Comparison of ENCODE assay signal across 1 cellular context in the genomic region with DNA sequence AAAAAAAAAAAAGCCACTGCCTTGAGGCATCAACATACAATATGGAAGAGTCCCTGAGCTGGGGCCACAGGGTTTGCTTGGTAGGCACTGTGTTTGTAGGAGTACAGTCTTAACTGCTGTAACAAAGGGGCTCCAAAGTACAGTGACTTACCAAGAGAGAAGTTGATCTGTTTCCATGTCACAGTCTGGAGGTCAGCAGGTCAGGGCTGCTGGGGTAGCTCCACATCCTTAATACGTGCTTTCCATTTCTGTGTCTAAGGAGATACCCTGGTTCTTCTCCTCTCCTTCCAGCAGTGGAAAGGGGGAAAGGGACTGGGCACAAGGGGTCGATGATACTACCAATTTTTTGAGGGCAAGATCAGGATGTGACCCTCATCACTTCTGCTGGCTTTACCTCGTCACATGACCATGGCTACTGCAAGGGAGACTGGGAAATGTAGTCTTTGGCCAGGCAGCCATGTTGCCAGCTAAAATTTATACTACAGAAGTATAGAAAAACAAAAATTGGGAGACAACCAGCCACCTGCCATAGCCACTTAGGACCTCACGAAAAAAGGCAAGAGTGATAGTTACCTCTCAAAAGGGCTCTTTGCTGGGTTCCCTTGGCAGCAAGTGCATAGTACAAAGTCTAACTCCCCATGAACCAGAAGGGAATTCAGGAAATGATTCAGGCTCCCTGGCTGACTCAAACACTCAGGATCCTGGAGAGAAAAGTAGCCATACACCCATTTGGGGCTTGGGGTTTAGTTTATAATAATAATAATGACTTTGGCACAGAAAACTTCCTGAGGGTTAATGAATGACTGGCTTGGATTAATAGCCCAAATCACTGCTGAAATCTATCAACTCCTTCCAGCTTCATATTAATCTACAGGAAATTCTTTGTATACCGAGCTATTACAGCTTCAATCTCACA.
A peak's percentile ranks its signal among the peaks of the same experiment; 100 is the strongest.
TF ChIP-seq lines count a peak whose summit lies in the region.

No MANE protein-coding gene starts in this region.

TF ChIP-seq in HepG2, 621 proteins besides CTCF, POLR2A, EP300 and RAD21 (continues in another document):
- peak; percentile 86 for TF ChIP-seq NR2F6 (IDR thresholded peaks at IDR 0.05)
- peak; percentile 76 for TF ChIP-seq NR2F6 (CRISPR knock-in tag; IDR thresholded peaks at IDR 0.05)
- TF ChIP-seq, protein P1, sequence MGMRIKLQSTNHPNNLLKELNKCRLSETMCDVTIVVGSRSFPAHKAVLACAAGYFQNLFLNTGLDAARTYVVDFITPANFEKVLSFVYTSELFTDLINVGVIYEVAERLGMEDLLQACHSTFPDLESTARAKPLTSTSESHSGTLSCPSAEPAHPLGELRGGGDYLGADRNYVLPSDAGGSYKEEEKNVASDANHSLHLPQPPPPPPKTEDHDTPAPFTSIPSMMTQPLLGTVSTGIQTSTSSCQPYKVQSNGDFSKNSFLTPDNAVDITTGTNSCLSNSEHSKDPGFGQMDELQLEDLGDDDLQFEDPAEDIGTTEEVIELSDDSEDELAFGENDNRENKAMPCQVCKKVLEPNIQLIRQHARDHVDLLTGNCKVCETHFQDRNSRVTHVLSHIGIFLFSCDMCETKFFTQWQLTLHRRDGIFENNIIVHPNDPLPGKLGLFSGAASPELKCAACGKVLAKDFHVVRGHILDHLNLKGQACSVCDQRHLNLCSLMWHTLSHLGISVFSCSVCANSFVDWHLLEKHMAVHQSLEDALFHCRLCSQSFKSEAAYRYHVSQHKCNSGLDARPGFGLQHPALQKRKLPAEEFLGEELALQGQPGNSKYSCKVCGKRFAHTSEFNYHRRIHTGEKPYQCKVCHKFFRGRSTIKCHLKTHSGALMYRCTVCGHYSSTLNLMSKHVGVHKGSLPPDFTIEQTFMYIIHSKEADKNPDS (CRISPR knock-in tag; IDR thresholded peaks at IDR 0.05) = no peak
- no peak for TF ChIP-seq RFX5 (IDR thresholded peaks at IDR 0.05; ENCODE audit: low read depth, low read length)
- TF ChIP-seq RAD51 (IDR thresholded peaks at IDR 0.05; ENCODE audit: borderline replicate concordance) = peak; percentile 42; the same call in 1 of the 2 replicates
- no peak for TF ChIP-seq ZNF678 (CRISPR knock-in tag; IDR thresholded peaks at IDR 0.05)
- no peak for TF ChIP-seq SNRNP70 (IDR thresholded peaks at IDR 0.05; ENCODE audit: low read depth, low read length)
- TF ChIP-seq ZNF282 (IDR thresholded peaks at IDR 0.05; ENCODE audit: partially characterized antibody) = no peak
- TF ChIP-seq FOXA3 (CRISPR knock-in tag; IDR thresholded peaks at IDR 0.05) = no peak
- no peak for TF ChIP-seq ZNF614 (CRISPR knock-in tag; IDR thresholded peaks at IDR 0.05; ENCODE audit: borderline replicate concordance)
- TF ChIP-seq ONECUT2 (CRISPR knock-in tag; IDR thresholded peaks at IDR 0.05) = no peak
- TF ChIP-seq HNF4A (CRISPR knock-in tag; IDR thresholded peaks at IDR 0.05) = peak; percentile 55; the same call in 1 of the 2 replicates
- no peak for TF ChIP-seq MIER2 (CRISPR knock-in tag; IDR thresholded peaks at IDR 0.05)
- TF ChIP-seq, protein P2, sequence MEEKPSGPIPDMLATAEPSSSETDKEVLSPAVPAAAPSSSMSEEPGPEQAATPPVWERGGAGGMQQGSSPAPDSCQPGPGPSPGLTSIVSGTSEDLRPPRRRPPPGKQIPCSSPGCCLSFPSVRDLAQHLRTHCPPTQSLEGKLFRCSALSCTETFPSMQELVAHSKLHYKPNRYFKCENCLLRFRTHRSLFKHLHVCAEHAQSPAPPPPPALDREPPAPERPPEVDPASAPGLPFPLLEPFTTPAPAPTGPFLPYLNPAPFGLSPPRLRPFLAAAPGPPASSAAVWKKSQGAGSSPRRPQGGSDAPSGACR (CRISPR knock-in tag; IDR thresholded peaks at IDR 0.05) = no peak
- TF ChIP-seq KMT2B (CRISPR knock-in tag; IDR thresholded peaks at IDR 0.05) = no peak
- no peak for TF ChIP-seq KDM4B (CRISPR knock-in tag; IDR thresholded peaks at IDR 0.05)
- TF ChIP-seq MED8 (CRISPR knock-in tag; IDR thresholded peaks at IDR 0.05; ENCODE audit: insufficient replicate concordance) = no peak
- no peak for TF ChIP-seq ZNF747 (CRISPR knock-in tag; IDR thresholded peaks at IDR 0.05; ENCODE audit: borderline replicate concordance)
- TF ChIP-seq SPEN (CRISPR knock-in tag; IDR thresholded peaks at IDR 0.05; ENCODE audit: low read depth) = no peak
- TF ChIP-seq, protein P3, sequence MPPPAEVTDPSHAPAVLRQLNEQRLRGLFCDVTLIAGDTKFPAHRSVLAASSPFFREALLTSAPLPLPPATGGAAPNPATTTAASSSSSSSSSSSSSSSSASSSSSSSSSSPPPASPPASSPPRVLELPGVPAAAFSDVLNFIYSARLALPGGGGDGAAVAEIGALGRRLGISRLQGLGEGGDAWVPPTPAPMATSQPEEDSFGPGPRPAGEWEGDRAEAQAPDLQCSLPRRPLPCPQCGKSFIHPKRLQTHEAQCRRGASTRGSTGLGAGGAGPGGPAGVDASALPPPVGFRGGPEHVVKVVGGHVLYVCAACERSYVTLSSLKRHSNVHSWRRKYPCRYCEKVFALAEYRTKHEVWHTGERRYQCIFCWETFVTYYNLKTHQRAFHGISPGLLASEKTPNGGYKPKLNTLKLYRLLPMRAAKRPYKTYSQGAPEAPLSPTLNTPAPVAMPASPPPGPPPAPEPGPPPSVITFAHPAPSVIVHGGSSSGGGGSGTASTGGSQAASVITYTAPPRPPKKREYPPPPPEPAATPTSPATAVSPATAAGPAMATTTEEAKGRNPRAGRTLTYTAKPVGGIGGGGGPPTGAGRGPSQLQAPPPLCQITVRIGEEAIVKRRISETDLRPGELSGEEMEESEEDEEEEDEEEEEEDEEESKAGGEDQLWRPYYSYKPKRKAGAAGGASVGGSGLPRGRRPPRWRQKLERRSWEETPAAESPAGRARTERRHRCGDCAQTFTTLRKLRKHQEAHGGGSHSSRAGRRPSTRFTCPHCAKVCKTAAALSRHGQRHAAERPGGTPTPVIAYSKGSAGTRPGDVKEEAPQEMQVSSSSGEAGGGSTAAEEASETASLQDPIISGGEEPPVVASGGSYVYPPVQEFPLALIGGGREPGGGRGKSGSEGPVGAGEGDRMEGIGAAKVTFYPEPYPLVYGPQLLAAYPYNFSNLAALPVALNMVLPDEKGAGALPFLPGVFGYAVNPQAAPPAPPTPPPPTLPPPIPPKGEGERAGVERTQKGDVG (CRISPR knock-in tag; IDR thresholded peaks at IDR 0.05; ENCODE audit: borderline replicate concordance) = no peak
- TF ChIP-seq GPN1 (CRISPR knock-in tag; IDR thresholded peaks at IDR 0.05; ENCODE audit: borderline replicate concordance) = no peak
- TF ChIP-seq, protein P4, sequence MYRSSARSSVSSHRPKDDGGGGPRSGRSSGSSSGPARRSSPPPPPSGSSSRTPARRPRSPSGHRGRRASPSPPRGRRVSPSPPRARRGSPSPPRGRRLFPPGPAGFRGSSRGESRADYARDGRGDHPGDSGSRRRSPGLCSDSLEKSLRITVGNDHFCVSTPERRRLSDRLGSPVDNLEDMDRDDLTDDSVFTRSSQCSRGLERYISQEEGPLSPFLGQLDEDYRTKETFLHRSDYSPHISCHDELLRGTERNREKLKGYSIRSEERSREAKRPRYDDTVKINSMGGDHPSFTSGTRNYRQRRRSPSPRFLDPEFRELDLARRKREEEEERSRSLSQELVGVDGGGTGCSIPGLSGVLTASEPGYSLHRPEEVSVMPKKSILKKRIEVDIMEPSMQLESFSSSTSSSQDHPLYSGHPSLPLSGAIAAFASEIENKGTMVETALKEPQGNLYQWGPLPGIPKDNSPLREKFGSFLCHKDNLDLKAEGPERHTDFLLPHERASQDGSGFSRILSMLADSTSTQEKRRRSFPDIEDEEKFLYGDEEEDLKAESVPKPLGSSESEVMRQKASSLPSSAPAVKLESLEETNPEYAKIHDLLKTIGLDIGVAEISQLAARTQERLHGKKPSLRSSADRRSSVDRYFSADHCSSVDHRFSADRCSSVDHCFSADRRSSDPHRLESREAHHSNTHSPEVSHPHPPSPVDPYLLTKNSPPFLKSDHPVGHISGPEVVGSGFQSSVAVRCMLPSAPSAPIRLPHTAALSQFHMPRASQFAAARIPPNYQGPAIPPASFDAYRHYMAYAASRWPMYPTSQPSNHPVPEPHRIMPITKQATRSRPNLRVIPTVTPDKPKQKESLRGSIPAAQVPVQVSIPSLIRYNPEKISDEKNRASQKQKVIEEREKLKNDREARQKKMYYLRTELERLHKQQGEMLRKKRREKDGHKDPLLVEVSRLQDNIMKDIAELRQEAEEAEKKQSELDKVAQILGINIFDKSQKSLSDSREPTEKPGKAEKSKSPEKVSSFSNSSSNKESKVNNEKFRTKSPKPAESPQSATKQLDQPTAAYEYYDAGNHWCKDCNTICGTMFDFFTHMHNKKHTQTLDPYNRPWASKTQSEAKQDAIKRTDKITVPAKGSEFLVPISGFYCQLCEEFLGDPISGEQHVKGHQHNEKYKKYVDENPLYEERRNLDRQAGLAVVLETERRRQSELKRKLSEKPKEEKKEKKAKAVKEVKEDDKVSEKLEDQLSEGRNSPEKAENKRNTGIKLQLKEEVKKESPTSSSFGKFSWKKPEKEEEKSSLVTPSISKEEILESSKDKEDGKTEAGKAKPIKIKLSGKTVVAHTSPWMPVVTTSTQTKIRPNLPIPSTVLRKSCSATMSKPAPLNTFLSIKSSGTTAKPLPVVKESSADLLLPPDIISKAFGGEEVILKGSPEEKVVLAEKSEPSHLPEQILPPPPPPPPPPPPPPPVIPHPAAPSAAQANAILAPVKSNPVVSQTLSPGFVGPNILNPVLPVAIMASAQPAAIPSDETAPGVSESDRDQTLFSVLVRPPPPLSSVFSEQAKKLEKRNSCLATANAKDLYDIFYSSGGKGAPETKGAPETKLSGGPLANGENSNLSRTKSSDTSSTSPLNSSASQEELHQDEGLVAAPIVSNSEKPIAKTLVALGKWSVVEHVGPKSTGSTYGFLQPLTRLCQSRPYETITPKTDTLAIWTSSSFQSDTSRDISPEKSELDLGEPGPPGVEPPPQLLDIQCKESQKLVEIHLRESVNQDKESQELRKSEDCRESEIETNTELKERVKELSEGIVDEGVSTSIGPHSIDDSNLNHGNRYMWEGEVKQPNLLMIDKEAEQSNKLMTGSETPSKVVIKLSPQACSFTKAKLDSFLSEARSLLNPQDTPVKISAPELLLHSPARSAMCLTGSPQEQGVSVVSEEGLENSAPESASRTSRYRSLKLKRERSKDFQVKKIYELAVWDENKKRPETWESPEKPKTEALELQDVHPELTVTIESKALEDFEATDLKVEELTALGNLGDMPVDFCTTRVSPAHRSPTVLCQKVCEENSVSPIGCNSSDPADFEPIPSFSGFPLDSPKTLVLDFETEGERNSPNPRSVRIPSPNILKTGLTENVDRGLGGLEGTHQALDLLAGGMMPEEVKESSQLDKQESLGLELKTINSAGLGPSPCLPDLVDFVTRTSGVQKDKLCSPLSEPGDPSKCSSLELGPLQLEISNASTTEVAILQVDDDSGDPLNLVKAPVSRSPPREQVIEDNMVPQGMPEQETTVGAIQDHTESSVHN (CRISPR knock-in tag; IDR thresholded peaks at IDR 0.05) = no peak
- no peak for TF ChIP-seq PRPF4 (IDR thresholded peaks at IDR 0.05; ENCODE audit: low read depth, low read length, poor library complexity, severe bottlenecking)
- TF ChIP-seq, protein P5, sequence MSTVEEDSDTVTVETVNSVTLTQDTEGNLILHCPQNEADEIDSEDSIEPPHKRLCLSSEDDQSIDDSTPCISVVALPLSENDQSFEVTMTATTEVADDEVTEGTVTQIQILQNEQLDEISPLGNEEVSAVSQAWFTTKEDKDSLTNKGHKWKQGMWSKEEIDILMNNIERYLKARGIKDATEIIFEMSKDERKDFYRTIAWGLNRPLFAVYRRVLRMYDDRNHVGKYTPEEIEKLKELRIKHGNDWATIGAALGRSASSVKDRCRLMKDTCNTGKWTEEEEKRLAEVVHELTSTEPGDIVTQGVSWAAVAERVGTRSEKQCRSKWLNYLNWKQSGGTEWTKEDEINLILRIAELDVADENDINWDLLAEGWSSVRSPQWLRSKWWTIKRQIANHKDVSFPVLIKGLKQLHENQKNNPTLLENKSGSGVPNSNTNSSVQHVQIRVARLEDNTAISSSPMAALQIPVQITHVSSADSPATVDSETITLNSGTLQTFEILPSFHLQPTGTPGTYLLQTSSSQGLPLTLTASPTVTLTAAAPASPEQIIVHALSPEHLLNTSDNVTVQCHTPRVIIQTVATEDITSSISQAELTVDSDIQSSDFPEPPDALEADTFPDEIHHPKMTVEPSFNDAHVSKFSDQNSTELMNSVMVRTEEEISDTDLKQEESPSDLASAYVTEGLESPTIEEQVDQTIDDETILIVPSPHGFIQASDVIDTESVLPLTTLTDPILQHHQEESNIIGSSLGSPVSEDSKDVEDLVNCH (CRISPR knock-in tag; IDR thresholded peaks at IDR 0.05) = no peak
- TF ChIP-seq ZNF501 (CRISPR knock-in tag; IDR thresholded peaks at IDR 0.05) = peak; percentile 32; the same call in 1 of the 2 replicates
- TF ChIP-seq TEAD2 (CRISPR knock-in tag; IDR thresholded peaks at IDR 0.05) = no peak
- TF ChIP-seq, protein P6, sequence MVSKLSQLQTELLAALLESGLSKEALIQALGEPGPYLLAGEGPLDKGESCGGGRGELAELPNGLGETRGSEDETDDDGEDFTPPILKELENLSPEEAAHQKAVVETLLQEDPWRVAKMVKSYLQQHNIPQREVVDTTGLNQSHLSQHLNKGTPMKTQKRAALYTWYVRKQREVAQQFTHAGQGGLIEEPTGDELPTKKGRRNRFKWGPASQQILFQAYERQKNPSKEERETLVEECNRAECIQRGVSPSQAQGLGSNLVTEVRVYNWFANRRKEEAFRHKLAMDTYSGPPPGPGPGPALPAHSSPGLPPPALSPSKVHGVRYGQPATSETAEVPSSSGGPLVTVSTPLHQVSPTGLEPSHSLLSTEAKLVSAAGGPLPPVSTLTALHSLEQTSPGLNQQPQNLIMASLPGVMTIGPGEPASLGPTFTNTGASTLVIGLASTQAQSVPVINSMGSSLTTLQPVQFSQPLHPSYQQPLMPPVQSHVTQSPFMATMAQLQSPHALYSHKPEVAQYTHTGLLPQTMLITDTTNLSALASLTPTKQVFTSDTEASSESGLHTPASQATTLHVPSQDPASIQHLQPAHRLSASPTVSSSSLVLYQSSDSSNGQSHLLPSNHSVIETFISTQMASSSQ (IDR thresholded peaks at IDR 0.05; ENCODE audit: low read depth) = no peak
- TF ChIP-seq, protein P6 (CRISPR knock-in tag; IDR thresholded peaks at IDR 0.05; ENCODE audit: borderline replicate concordance) = no peak
- no peak for TF ChIP-seq NFIB (CRISPR knock-in tag; IDR thresholded peaks at IDR 0.05; ENCODE audit: borderline replicate concordance)
- TF ChIP-seq GATA4 (IDR thresholded peaks at IDR 0.05; ENCODE audit: borderline replicate concordance, low read depth) = no peak
